Comparison of ENCODE assay signal across 17 cellular contexts in the genomic region with DNA sequence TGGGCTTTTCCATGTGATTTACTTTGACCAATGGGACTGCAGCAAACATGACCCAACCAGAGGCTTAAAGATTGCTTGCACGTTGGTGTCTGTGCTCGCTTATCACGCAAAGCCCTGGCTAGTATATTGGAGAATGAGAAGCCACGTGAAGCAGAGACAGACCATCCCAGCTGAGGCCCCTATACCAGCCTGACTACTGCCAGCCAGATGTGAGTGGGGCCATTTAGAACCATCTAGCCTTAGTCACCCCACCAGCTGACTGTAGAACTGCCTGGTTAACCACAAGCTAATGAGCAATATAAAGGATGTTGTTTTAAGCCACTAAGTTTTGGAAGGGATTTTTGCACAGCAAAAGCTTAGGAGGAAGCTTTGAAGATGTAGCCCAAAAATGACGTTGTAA.
A peak's percentile ranks its signal among the peaks of the same experiment; 100 is the strongest.
DNase-seq lines count a peak whose midpoint lies in the region; ATAC-seq and TF ChIP-seq lines count a peak whose summit lies in the region.
"Had no signal": no experiment of that assay in that cellular context is flagged by ENCODE, and none has a peak within 500 bp of the region (broad histone marks: within the 10 kb centered on the region; RNA-seq: fewer than 3 reads in every experiment).

No MANE protein-coding gene starts in this region.

- no peaks in the 10 kb centered on the region for H3K4me1 ChIP-seq in H9 (ENCODE audit: insufficient read depth, low read length)
- H3K4me1 ChIP-seq: HAP-1, spleen had no signal

- H3K27me3 ChIP-seq in H9 (ENCODE audit: insufficient read depth, low read length): no peaks in the 10 kb centered on the region
- H3K27me3 ChIP-seq: spleen had no signal

- H3K36me3 Mint-ChIP-seq in activated T-cell treated with anti-CD3 and anti-CD28 coated beads, Interleukin-2, amount 50 U/mL, for 72 hours (ENCODE audit: insufficient read depth in 2 of 2): no peaks in the 10 kb centered on the region
- no peaks in the 10 kb centered on the region for H3K36me3 Mint-ChIP-seq in H9 (ENCODE audit: insufficient read depth in 1 of 3, low read depth in 3 of 3)

- no peak overlapping the region for H3K27ac ChIP-seq in H9 (ENCODE audit: insufficient read length, low read depth, low read length)
- H3K27ac ChIP-seq: C4-2B, spleen had no signal

- POLR2A ChIA-PET in GM10248 (lab: Yijun Ruan, JAX): no interaction called here

- H4K8ac ChIP-seq in H9 (replicated peaks; ENCODE audit: insufficient read length, low read depth, low read length): no peak overlapping the region

- H2BK15ac ChIP-seq in H9 (ENCODE audit: low read depth, low read length): no peak overlapping the region

- H3K4me3 ChIP-seq in epithelial cell of esophagus (ENCODE audit: low read length) (no peak overlapping the region), skeletal muscle cell (ENCODE audit: low read depth, low read length) (no peak overlapping the region)
- H3K4me3 ChIP-seq: HAP-1, spleen had no signal

- no peak overlapping the region for H2AFZ ChIP-seq in H9 (ENCODE audit: low read length)

- WGBS in H9 (ENCODE audit: extremely low coverage, insufficient read length, low lambda C conversion rate): no CpG with 5 or more reads among the region's 5 CpGs

- no peaks in the 10 kb centered on the region for H3K79me1 ChIP-seq in H9 (ENCODE audit: insufficient read depth, low read depth, low read length, poor library complexity, severe bottlenecking)

- H3K56ac ChIP-seq in H9 (ENCODE audit: insufficient read length, low read depth, low read length): no peak overlapping the region

- DNase-seq in H4 (ENCODE audit: low spot score) (peak; percentile 87), RKO (ENCODE audit: low spot score) (peak; percentile 51), epithelial cell of esophagus (ENCODE audit: low read depth) (peak; percentile 24), skeletal muscle cell (ENCODE audit: low read depth) (peak; percentile 28), GM10248 (ENCODE audit: extremely low spot score) (no peak), H9 (no peak)
- DNase-seq in activated T-cell treated with anti-CD3 and anti-CD28 coated beads, Interleukin-2, amount 50 U/mL, for 72 hours: no peak
- DNase-seq: activated naive CD4-positive, alpha-beta T cell treated with anti-CD3 and anti-CD28 coated beads, Interleukin-2, amount 50 U/mL, for 16 hours; KG1; NCI-H526 treated with DMSO at 0.1 percent for 48 hours; spleen; stimulated activated naive CD8-positive, alpha-beta T cell treated with anti-CD3 and anti-CD28 coated beads, Interleukin-15, Interleukin-2, amounts not matched to agents 100 U/mL and 50 U/mL, for 24 hours had no signal

- H3K4ac ChIP-seq in H9 (ENCODE audit: low read depth, low read length): no peak overlapping the region

- peaks cover 0 to 7% of the 10 kb centered on the region in 2 donors for H3K9me3 Mint-ChIP-seq in activated T-cell treated with anti-CD3 and anti-CD28 coated beads, Interleukin-2, amount 50 U/mL, for 72 hours
- no peaks in the 10 kb centered on the region; a peak in 1 of 5 replicates for H3K9me3 Mint-ChIP-seq in H9
- H3K9me3 Mint-ChIP-seq: central memory CD8-positive, alpha-beta T cell had no signal

- H2BK20ac ChIP-seq in H9 (ENCODE audit: low read depth, low read length, poor library complexity, severe bottlenecking): no peak overlapping the region

- H3K9ac ChIP-seq in H9 (ENCODE audit: extremely low read depth, insufficient read length, low read length): no peak overlapping the region

- no peak overlapping the region for H3K4me3 Mint-ChIP-seq in activated T-cell treated with anti-CD3 and anti-CD28 coated beads, Interleukin-2, amount 50 U/mL, for 72 hours
- H3K4me3 Mint-ChIP-seq in H9: no peak overlapping the region
- H3K4me3 Mint-ChIP-seq: central memory CD8-positive, alpha-beta T cell had no signal

- no peak overlapping the region for H2AK5ac ChIP-seq in H9 (ENCODE audit: insufficient read length, low read length)

- H3K27ac Mint-ChIP-seq in activated T-cell treated with anti-CD3 and anti-CD28 coated beads, Interleukin-2, amount 50 U/mL, for 72 hours: no peak overlapping the region
- no peak overlapping the region for H3K27ac Mint-ChIP-seq in H9

- H2BK120ac ChIP-seq in H9 (ENCODE audit: low read depth, low read length, poor library complexity, severe bottlenecking): no peak overlapping the region

- CTCF ChIA-PET in GM10248 (lab: Yijun Ruan, JAX): no interaction called here

- no peak overlapping the region for H3K4me2 ChIP-seq in H9 (ENCODE audit: insufficient read depth, insufficient read length, low read length)

- H3K23me2 ChIP-seq in H9 (ENCODE audit: insufficient read length, low read depth, low read length, poor library complexity, severe bottlenecking): no peaks in the 10 kb centered on the region

- no peaks in the 10 kb centered on the region for H3K9me3 ChIP-seq in H9 (ENCODE audit: control insufficient read depth, low read depth, low read length)
- H3K9me3 ChIP-seq: HAP-1, spleen had no signal

- H2BK5ac ChIP-seq in H9 (ENCODE audit: insufficient read length, low read length): no peak overlapping the region

- no peak overlapping the region for H4K91ac ChIP-seq in H9 (ENCODE audit: insufficient read length, low read depth, low read length)

- ATAC-seq in activated T-cell treated with anti-CD3 and anti-CD28 coated beads, Interleukin-2, amount 50 U/mL, for 72 hours (replicated peaks in 1 of 2): no peak
- no peak for ATAC-seq in GM19035 (IDR thresholded peaks at IDR 0.05; ENCODE audit: unreplicated experiment)
- ATAC-seq: activated CD4-positive, CD25-positive, alpha-beta regulatory T cell treated with anti-CD3 and anti-CD28 coated beads, Interleukin-2, amount 50 U/mL, for 24 hours; stimulated activated naive CD8-positive, alpha-beta T cell treated with anti-CD3 and anti-CD28 coated beads, Interleukin-15, Interleukin-2, amounts not matched to agents 100 U/mL and 50 U/mL, for 24 hours had no signal

- H3K79me2 ChIP-seq in H9 (ENCODE audit: insufficient read depth, low read length): no peaks in the 10 kb centered on the region

- H3K14ac ChIP-seq in H9 (ENCODE audit: insufficient read depth, low read length): no peak overlapping the region

- no peaks in the 10 kb centered on the region for H4K20me1 ChIP-seq in H9 (ENCODE audit: control insufficient read depth, insufficient read depth, insufficient read length)

- H3K18ac ChIP-seq in H9 (ENCODE audit: insufficient read length, low read depth, low read length): no peak overlapping the region

- no peak overlapping the region for H2BK12ac ChIP-seq in H9 (ENCODE audit: insufficient read length, low read depth, low read length)

- H3T11ph ChIP-seq in H9 (ENCODE audit: low read length): no peak overlapping the region

- H3K27me3 Mint-ChIP-seq in activated T-cell treated with anti-CD3 and anti-CD28 coated beads, Interleukin-2, amount 50 U/mL, for 72 hours (ENCODE audit: low read depth): no peaks in the 10 kb centered on the region
- no peaks in the 10 kb centered on the region; the same call in 1 of the 2 replicates for H3K27me3 Mint-ChIP-seq in H9 (ENCODE audit: low read depth)
- H3K27me3 Mint-ChIP-seq: central memory CD8-positive, alpha-beta T cell had no signal

- H3K4me1 Mint-ChIP-seq in activated T-cell treated with anti-CD3 and anti-CD28 coated beads, Interleukin-2, amount 50 U/mL, for 72 hours (ENCODE audit: low read depth): no peaks in the 10 kb centered on the region
- peaks cover 4 to 5% of the 10 kb centered on the region in 2 experiments; a peak in 2 of 4 replicates for H3K4me1 Mint-ChIP-seq in H9
- H3K4me1 Mint-ChIP-seq: central memory CD8-positive, alpha-beta T cell had no signal

- no peak overlapping the region for H3K23ac ChIP-seq in H9 (ENCODE audit: insufficient read length, low read depth, low read length)

- H4K5ac ChIP-seq in H9 (ENCODE audit: insufficient read length, low read depth, low read length): no peak overlapping the region

- no peak for TF ChIP-seq CTCF in epithelial cell of esophagus (IDR thresholded peaks at IDR 0.05; ENCODE audit: insufficient read depth, low read depth, low read length, missing control alignments)
- TF ChIP-seq CTCF in GM10248 (IDR thresholded peaks at IDR 0.05; ENCODE audit: control extremely low read depth, extremely low read depth, low read depth, missing control alignments): no peak
- no peak for TF ChIP-seq CTCF in H9 (conservative IDR thresholded peaks at IDR 0.05)

Comparison
In these comparisons a context has a peak if more than half of its experiments do, and no peak if none do; other contexts are left out.
1. DNase-seq: peak in H4 (single experiment), RKO (single experiment), epithelial cell of esophagus (single experiment) and skeletal muscle cell (single experiment); none in activated T-cell treated with anti-CD3 and anti-CD28 coated beads, Interleukin-2, amount 50 U/mL, for 72 hours (0 of 2), GM10248 (single experiment) and H9 (single experiment).